Comparison of ENCODE assay signal across 1 cellular context in the genomic region with DNA sequence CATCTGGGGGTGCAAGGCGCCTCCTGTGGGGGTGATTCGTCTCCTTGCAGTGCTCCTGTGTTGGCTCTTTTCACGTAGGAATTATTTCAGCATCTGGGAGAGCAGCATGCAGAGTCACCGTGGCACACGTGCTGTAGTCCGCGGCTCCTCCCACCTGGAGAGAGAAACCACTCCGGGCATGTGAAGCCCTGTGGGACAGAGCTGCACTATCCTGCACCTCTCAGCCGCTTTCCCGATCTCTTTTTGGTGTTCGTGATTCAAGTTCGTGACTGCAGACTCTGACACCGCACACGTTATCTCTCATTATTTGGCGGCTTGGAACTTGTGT.
TF ChIP-seq lines count a peak whose summit lies in the region.

No MANE protein-coding gene starts in this region.

TF ChIP-seq in GM23338, 12 proteins besides CTCF, POLR2A, EP300 and RAD21 (continued from another document):
- TF ChIP-seq ZNF462 (CRISPR knock-in tag; IDR thresholded peaks at IDR 0.05) = no peak
- no peak for TF ChIP-seq STAT1 (IDR thresholded peaks at IDR 0.05; ENCODE audit: unreplicated experiment)
- no peak for TF ChIP-seq EZH2phosphoT487 (IDR thresholded peaks at IDR 0.05; ENCODE audit: unreplicated experiment)
- no peak for TF ChIP-seq POLR2AphosphoS5 (IDR thresholded peaks at IDR 0.05; ENCODE audit: low read depth)
- TF ChIP-seq EZH2 (IDR thresholded peaks at IDR 0.05; ENCODE audit: low read depth, unreplicated experiment) = no peak
- no peak for TF ChIP-seq ZNF114 (CRISPR knock-in tag; IDR thresholded peaks at IDR 0.05)
- TF ChIP-seq JUNB (IDR thresholded peaks at IDR 0.05; ENCODE audit: unreplicated experiment) = no peak
- TF ChIP-seq NANOG (IDR thresholded peaks at IDR 0.05; ENCODE audit: borderline replicate concordance) = no peak
- TF ChIP-seq CREB1 (CRISPR knock-in tag; IDR thresholded peaks at IDR 0.05; ENCODE audit: low read depth) = no peak
- TF ChIP-seq, protein P1, sequence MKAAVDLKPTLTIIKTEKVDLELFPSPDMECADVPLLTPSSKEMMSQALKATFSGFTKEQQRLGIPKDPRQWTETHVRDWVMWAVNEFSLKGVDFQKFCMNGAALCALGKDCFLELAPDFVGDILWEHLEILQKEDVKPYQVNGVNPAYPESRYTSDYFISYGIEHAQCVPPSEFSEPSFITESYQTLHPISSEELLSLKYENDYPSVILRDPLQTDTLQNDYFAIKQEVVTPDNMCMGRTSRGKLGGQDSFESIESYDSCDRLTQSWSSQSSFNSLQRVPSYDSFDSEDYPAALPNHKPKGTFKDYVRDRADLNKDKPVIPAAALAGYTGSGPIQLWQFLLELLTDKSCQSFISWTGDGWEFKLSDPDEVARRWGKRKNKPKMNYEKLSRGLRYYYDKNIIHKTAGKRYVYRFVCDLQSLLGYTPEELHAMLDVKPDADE (IDR thresholded peaks at IDR 0.05) = no peak
